Comparison of ENCODE assay signal across 14 cellular contexts in genomic region chr1:32541064-32541566, GRCh38. TPM values are rescaled to one million over a fixed set of nuclear protein-coding genes. Genes with fewer than 3 reads are reported as not detected.
DNase-seq lines count a peak whose midpoint lies in the region; ATAC-seq, FAIRE-seq and TF ChIP-seq lines count a peak whose summit lies in the region.
"Had no signal": no experiment of that assay in that cellular context is flagged by ENCODE, and none has a peak within 500 bp of the region (broad histone marks: within the 10 kb centered on the region; RNA-seq: fewer than 3 reads in every experiment).

No MANE protein-coding gene starts in this region.

- H3K9me3 Mint-ChIP-seq in CD4-positive, alpha-beta T cell = no peaks in the 10 kb centered on the region
- H3K9me3 Mint-ChIP-seq in HFFc6 = no peaks in the 10 kb centered on the region
- H3K9me3 Mint-ChIP-seq in brain = no peaks in the 10 kb centered on the region
- H3K9me3 Mint-ChIP-seq in natural killer cell treated with Interleukin-12 subunit alpha and Interleukin-12 subunit beta and Interleukin-15 and Interleukin-18, amount 100 ng/mL, for 72 hours = no peaks in the 10 kb centered on the region

- no peaks in the 10 kb centered on the region for H3K36me3 Mint-ChIP-seq in CD4-positive, alpha-beta T cell (ENCODE audit: low read depth)
- no peaks in the 10 kb centered on the region for H3K36me3 Mint-ChIP-seq in HFFc6 (ENCODE audit: low read depth)
- peaks cover 25% of the 10 kb centered on the region for H3K36me3 Mint-ChIP-seq in brain
- H3K36me3 Mint-ChIP-seq in natural killer cell treated with Interleukin-12 subunit alpha and Interleukin-12 subunit beta and Interleukin-15 and Interleukin-18, amount 100 ng/mL, for 72 hours = peaks cover 5% of the 10 kb centered on the region

- no peak overlapping the region for H3K27ac ChIP-seq in CD4-positive, alpha-beta T cell (ENCODE audit: low read depth, low read length)
- H3K27ac ChIP-seq: SJCRH30, thyroid gland had no signal

- no peak for FAIRE-seq in D721Med (lab: Jason Lieb, UNC)
- FAIRE-seq: frontal cortex had no signal

- no peak for DNase-seq in CD4-positive, alpha-beta T cell
- DNase-seq in HFFc6 (no peak), NCI-H1694 (lab: John Stamatoyannopoulos, UW) (no peak), NCI-H345 treated with DMSO at 0.1 percent for 48 hours (lab: John Stamatoyannopoulos, UW; ENCODE audit: unreplicated experiment) (no peak), D721Med (ENCODE audit: insufficient read length, low spot score) (no peak)
- no peak for DNase-seq in natural killer cell treated with Interleukin-12 subunit alpha and Interleukin-12 subunit beta and Interleukin-15 and Interleukin-18, amount 100 ng/mL, for 72 hours (ENCODE audit: low spot score)
- DNase-seq: erythroblast; NCI-H1417 treated with DMSO at 0.1 percent for 48 hours; stimulated activated naive CD4-positive, alpha-beta T cell treated with Interleukin-2 at 50 U/mL for 16 hours; thyroid gland had no signal

- CTCF ChIA-PET in CD4-positive, alpha-beta T cell (lab: Charles Lee) = no interaction called here

- intact Hi-C loops in CD4-positive, alpha-beta T cell (cut with DNase I, micrococcal nuclease) = no loop called here

- TF ChIP-seq CTCF in CD4-positive, alpha-beta T cell (IDR thresholded peaks at IDR 0.05) = no peak
- TF ChIP-seq CTCF in HFFc6 (IDR thresholded peaks at IDR 0.05) (no peak), brain (conservative IDR thresholded peaks at IDR 0.05) (no peak), D721Med (IDR thresholded peaks at IDR 0.05; ENCODE audit: insufficient read depth, missing control alignments) (no peak)

- peaks cover 11% of the 10 kb centered on the region for H3K4me1 Mint-ChIP-seq in CD4-positive, alpha-beta T cell (ENCODE audit: low read depth)
- H3K4me1 Mint-ChIP-seq in HFFc6 (ENCODE audit: low read depth) = peaks cover 23% of the 10 kb centered on the region
- peaks cover 26% of the 10 kb centered on the region for H3K4me1 Mint-ChIP-seq in brain
- H3K4me1 Mint-ChIP-seq in natural killer cell treated with Interleukin-12 subunit alpha and Interleukin-12 subunit beta and Interleukin-15 and Interleukin-18, amount 100 ng/mL, for 72 hours (ENCODE audit: low read depth in 2 of 2) = peaks cover 8 to 11% of the 10 kb centered on the region in 2 donors

- H3K27me3 Mint-ChIP-seq in CD4-positive, alpha-beta T cell = peaks cover 74% of the 10 kb centered on the region
- H3K27me3 Mint-ChIP-seq in HFFc6 (ENCODE audit: insufficient read depth) (no peaks in the 10 kb centered on the region), brain (peaks cover 15% of the 10 kb centered on the region)
- peaks cover 25 to 49% of the 10 kb centered on the region in 2 donors for H3K27me3 Mint-ChIP-seq in natural killer cell treated with Interleukin-12 subunit alpha and Interleukin-12 subunit beta and Interleukin-15 and Interleukin-18, amount 100 ng/mL, for 72 hours

- H3K27ac Mint-ChIP-seq in CD4-positive, alpha-beta T cell = no peak overlapping the region
- H3K27ac Mint-ChIP-seq in HFFc6 = no peak overlapping the region
- H3K27ac Mint-ChIP-seq in brain = peak overlapping the region in 3 of 5 experiments; percentile 25 to 36 (median 36)
- H3K27ac Mint-ChIP-seq in natural killer cell treated with Interleukin-12 subunit alpha and Interleukin-12 subunit beta and Interleukin-15 and Interleukin-18, amount 100 ng/mL, for 72 hours = no peak overlapping the region

- peak overlapping the region; percentile 15 for H3K4me3 Mint-ChIP-seq in CD4-positive, alpha-beta T cell
- H3K4me3 Mint-ChIP-seq in HFFc6 (peak overlapping the region; percentile 1; the same call in 1 of the 2 replicates), brain (peak overlapping the region; percentile 94 to 98 (median 95))
- H3K4me3 Mint-ChIP-seq in natural killer cell treated with Interleukin-12 subunit alpha and Interleukin-12 subunit beta and Interleukin-15 and Interleukin-18, amount 100 ng/mL, for 72 hours = peak overlapping the region; percentile 5

- no peaks in the 10 kb centered on the region for H3K9me3 ChIP-seq in CD4-positive, alpha-beta T cell (ENCODE audit: control insufficient read depth, low read length)
- H3K9me3 ChIP-seq: SJCRH30, thyroid gland had no signal

- peaks cover 53% of the 10 kb centered on the region for H3K27me3 ChIP-seq in CD4-positive, alpha-beta T cell (ENCODE audit: control insufficient read depth, insufficient read depth, low read length)
- H3K27me3 ChIP-seq: SJCRH30, thyroid gland had no signal

- ATAC-seq in CD4-positive, alpha-beta T cell (ENCODE audit: poor library complexity) = no peak
- ATAC-seq in natural killer cell treated with Interleukin-12 subunit alpha and Interleukin-12 subunit beta and Interleukin-15 and Interleukin-18, amount 100 ng/mL, for 72 hours = no peak
- no peak for ATAC-seq in GM21529 (IDR thresholded peaks at IDR 0.05; ENCODE audit: unreplicated experiment)

- POLR2A ChIA-PET in CD4-positive, alpha-beta T cell (lab: Charles Lee) = no interaction called here

RNA-seq across cellular contexts. Expression of gene ZBTB8A, which starts 1.9 kb away (rescaled TPM):
- total RNA-seq in CD4-positive, alpha-beta T cell = not detected
- total RNA-seq in HFFc6 (2021; fragmentation: NEBNext Ultra II Directional; extraction: Animal tissue kit (Norgen Biotek cat#: 25700)) = 1 to 10 TPM; 4.4 to 6.8 (median 5.6) TPM
- 6.8 TPM for polyA plus RNA-seq in brain (ENCODE audit: insufficient read depth, low read depth, low replicate concordance)
- under 1 TPM; 0.22 to 0.26 TPM for total RNA-seq in natural killer cell treated with Interleukin-12 subunit alpha and Interleukin-12 subunit beta and Interleukin-15 and Interleukin-18, amount 100 ng/mL, for 72 hours

Comparison
In these comparisons a context has a peak if more than half of its experiments do, and no peak if none do; other contexts are left out.
1. H3K27ac Mint-ChIP-seq: peak in brain (3 of 5); none in CD4-positive, alpha-beta T cell (single experiment), HFFc6 (single experiment) and natural killer cell treated with Interleukin-12 subunit alpha and Interleukin-12 subunit beta and Interleukin-15 and Interleukin-18, amount 100 ng/mL, for 72 hours (0 of 2).
2. H3K4me3 Mint-ChIP-seq: peak in every context shown above with its lines; median percentile 95 in brain; 15 in CD4-positive, alpha-beta T cell; 5 in natural killer cell treated with Interleukin-12 subunit alpha and Interleukin-12 subunit beta and Interleukin-15 and Interleukin-18, amount 100 ng/mL, for 72 hours; 1 in HFFc6.
3. RNA of gene ZBTB8A, which starts 1.9 kb away (total RNA-seq): 4.4 to 6.8 TPM in HFFc6; 0.22 to 0.26 TPM in natural killer cell treated with Interleukin-12 subunit alpha and Interleukin-12 subunit beta and Interleukin-15 and Interleukin-18, amount 100 ng/mL, for 72 hours and not detected in CD4-positive, alpha-beta T cell; every median in the first group is over 4 times any median in the second.